In the genomic region with DNA sequence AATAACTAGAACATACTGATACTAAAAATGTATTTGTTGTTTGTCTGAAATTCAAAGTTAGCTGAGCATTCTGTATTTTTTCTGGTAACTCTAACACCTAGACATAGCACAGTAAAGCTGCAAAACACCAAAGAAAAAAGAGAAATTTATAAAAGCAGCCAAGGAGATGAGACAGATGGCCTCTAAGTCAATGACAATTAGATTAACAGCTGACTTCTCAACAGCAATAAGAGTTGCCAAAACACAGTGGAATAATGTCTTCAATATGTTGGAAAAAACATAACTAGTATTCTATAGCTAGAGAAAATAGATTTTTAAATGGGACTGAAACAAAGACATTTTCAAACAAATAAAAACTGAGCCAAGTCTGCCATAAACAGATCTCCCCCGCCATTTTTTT, we compare ENCODE assay signal across 31 cellular contexts.
"Had no signal": no experiment of that assay in that cellular context is flagged by ENCODE, and none has a peak within 500 bp of the region (broad histone marks: within the 10 kb centered on the region; RNA-seq: fewer than 3 reads in every experiment).

No MANE protein-coding gene starts in this region.

- ATAC-seq: activated CD4-positive, alpha-beta T cell treated with anti-CD3 and anti-CD28 coated beads for 36 hours; activated CD4-positive, CD25-positive, alpha-beta regulatory T cell treated with anti-CD3 and anti-CD28 coated beads, Interleukin-2, amount 50 U/mL, for 24 hours; activated CD8-positive, alpha-beta memory T cell treated with anti-CD3 and anti-CD28 coated beads, Interleukin-2, amount 10 ng/mL, durations not matched to agents 7 days and 5 days; activated CD8-positive, alpha-beta T cell treated with anti-CD3 and anti-CD28 coated beads, Interleukin-2, amount 10 ng/mL, durations not matched to agents 7 days and 5 days; activated naive CD8-positive, alpha-beta T cell treated with anti-CD3 and anti-CD28 coated beads, Interleukin-2, amount 50 U/mL, for 24 hours had no signal

- H3K27me3 ChIP-seq: ascending aorta, cardiac muscle cell had no signal

- DNase-seq: activated CD4-positive, alpha-beta memory T cell treated with anti-CD3 and anti-CD28 coated beads, Interleukin-2, amount 10 ng/mL, durations not matched to agents 7 days and 5 days; activated CD4-positive, alpha-beta T cell treated with anti-CD3 and anti-CD28 coated beads for 1 hour; activated CD4-positive, alpha-beta T cell treated with anti-CD3 and anti-CD28 coated beads for 36 hours; activated CD4-positive, alpha-beta T cell treated with anti-CD3 and anti-CD28 coated beads for 48 hours; activated CD4-positive, alpha-beta T cell treated with anti-CD3 and anti-CD28 coated beads, Interleukin-2, amount 10 ng/mL, durations not matched to agents 7 days and 5 days; activated CD4-positive, alpha-beta T cell treated with anti-CD3 and anti-CD28 coated beads, Interleukin-2, amount 50 U/mL, for 48 hours; activated CD4-positive, CD25-positive, alpha-beta regulatory T cell; activated CD8-positive, alpha-beta memory T cell treated with anti-CD3 and anti-CD28 coated beads, Interleukin-2, amount 10 ng/mL, durations not matched to agents 7 days and 5 days; activated CD8-positive, alpha-beta memory T cell treated with anti-CD3 and anti-CD28 coated beads, Interleukin-2, amount 50 U/mL, for 48 hours; activated CD8-positive, alpha-beta T cell treated with anti-CD3 and anti-CD28 coated beads, Interleukin-2, amount 10 ng/mL, durations not matched to agents 7 days and 5 days; activated effector memory CD4-positive, alpha-beta T cell treated with Interleukin-2 at 50 U/mL for 16 hours; activated gamma-delta T cell; activated naive CD4-positive, alpha-beta T cell treated with anti-CD3 and anti-CD28 coated beads, Interleukin-2, amount 10 ng/mL, durations not matched to agents 7 days and 5 days; activated naive CD4-positive, alpha-beta T cell treated with Interleukin-2 at 50 U/mL for 16 hours; activated naive CD8-positive, alpha-beta T cell treated with anti-CD3 and anti-CD28 coated beads, Interleukin-2, amount 10 ng/mL, durations not matched to agents 7 days and 5 days; activated naive CD8-positive, alpha-beta T cell treated with anti-CD3 and anti-CD28 coated beads, Interleukin-2, amount 50 U/mL, for 24 hours; activated T-cell treated with anti-CD3 and anti-CD28 coated beads, Interleukin-2, amount 50 U/mL, for 24 hours; activated T-cell treated with anti-CD3 and anti-CD28 coated beads, Interleukin-2, amount 50 U/mL, for 48 hours; amygdala; anterior cingulate cortex; caudate nucleus; cerebellar nuclear complex; T-helper 1 cell; T-helper 2 cell; T-helper 9 cell had no signal

- H3K4me1 ChIP-seq: ascending aorta had no signal

- H3K4me3 ChIP-seq: ascending aorta, cardiac muscle cell had no signal

- H3K36me3 ChIP-seq: ascending aorta, cardiac muscle cell had no signal

- H3K27ac ChIP-seq: ascending aorta, cardiac muscle cell, VCaP had no signal

- FAIRE-seq: bronchial epithelial cell, TTC549 had no signal
